Comparison of ENCODE assay signal across 33 cellular contexts in genomic region chr5:161149078-161149477, GRCh38.
"Had no signal": no experiment of that assay in that cellular context is flagged by ENCODE, and none has a peak within 500 bp of the region (broad histone marks: within the 10 kb centered on the region; RNA-seq: fewer than 3 reads in every experiment).

No MANE protein-coding gene starts in this region.

- H3K27me3 ChIP-seq: adrenal gland, body of pancreas, brain microvascular endothelial cell, breast epithelium had no signal

- H3K4me3 ChIP-seq: adrenal gland, body of pancreas, breast epithelium had no signal

- H3K36me3 ChIP-seq: adrenal gland, brain microvascular endothelial cell, breast epithelium had no signal

- H3K9me3 ChIP-seq: body of pancreas had no signal

- H3K27ac ChIP-seq: adrenal gland, body of pancreas, brain microvascular endothelial cell, breast epithelium, VCaP had no signal

- ATAC-seq: activated CD8-positive, alpha-beta T cell treated with anti-CD3 and anti-CD28 coated beads for 36 hours; activated naive CD4-positive, alpha-beta T cell treated with anti-CD3 and anti-CD28 coated beads, Interleukin-2, amount 50 U/mL, for 72 hours; activated T-cell treated with anti-CD3 and anti-CD28 coated beads, Interleukin-2, amount 50 U/mL, for 4 hours; activated T-cell treated with anti-CD3 and anti-CD28 coated beads, Interleukin-2, amount 50 U/mL, for 72 hours; activated T-helper 17 cell treated with anti-CD3 and anti-CD28 coated beads, Interleukin-2, amount 50 U/mL, for 72 hours; body of pancreas; T-helper 17 cell had no signal

- H3K4me1 ChIP-seq: adrenal gland, body of pancreas, breast epithelium had no signal

- DNase-seq: activated B cell treated with CpG ODN at 0.5 μM for 24 hours; activated CD4-positive, alpha-beta memory T cell treated with anti-CD3 and anti-CD28 coated beads for 36 hours; activated CD4-positive, alpha-beta T cell treated with anti-CD3 and anti-CD28 coated beads for 4 hours; activated CD4-positive, alpha-beta T cell treated with anti-CD3 and anti-CD28 coated beads, Interleukin-2, amount 10 ng/mL, durations not matched to agents 24 days and 14 days; activated CD4-positive, alpha-beta T cell treated with anti-CD3 and anti-CD28 coated beads, Interleukin-2, amount 50 U/mL, for 1 hour; activated CD4-positive, alpha-beta T cell treated with anti-CD3 and anti-CD28 coated beads, Interleukin-2, amount 50 U/mL, for 4 hours; activated CD4-positive, CD25-positive, alpha-beta regulatory T cell treated with anti-CD3 and anti-CD28 coated beads, Interleukin-2, amount 50 U/mL, for 72 hours; activated CD8-positive, alpha-beta memory T cell treated with anti-CD3 and anti-CD28 coated beads, Interleukin-2, amount 50 U/mL, for 4 hours; activated CD8-positive, alpha-beta T cell treated with anti-CD3 and anti-CD28 coated beads for 36 hours; activated effector memory CD4-positive, alpha-beta T cell treated with anti-CD3 and anti-CD28 coated beads, Interleukin-2, amount 50 U/mL, for 16 hours; activated gamma-delta T cell treated with Interleukin-2 at 50 U/mL for 16 hours; activated naive CD4-positive, alpha-beta T cell; activated naive CD4-positive, alpha-beta T cell treated with anti-CD3 and anti-CD28 coated beads for 36 hours; activated naive CD4-positive, alpha-beta T cell treated with anti-CD3 and anti-CD28 coated beads, Interleukin-2, amount 50 U/mL, for 16 hours; activated naive CD8-positive, alpha-beta T cell treated with anti-CD3 and anti-CD28 coated beads for 36 hours; activated T-cell treated with anti-CD3 and anti-CD28 coated beads for 4 hours; activated T-cell treated with anti-CD3 and anti-CD28 coated beads, Interleukin-2, amount 50 U/mL, for 1 hour; activated T-cell treated with anti-CD3 and anti-CD28 coated beads, Interleukin-2, amount 50 U/mL, for 4 hours; activated T-cell treated with anti-CD3 and anti-CD28 coated beads, Interleukin-2, amount 50 U/mL, for 72 hours; adrenal gland; amniotic stem cell; aorta; body of pancreas; brain microvascular endothelial cell; central memory CD4-positive, alpha-beta T cell; T-helper 17 cell had no signal

- FAIRE-seq: astrocyte, colon, TTC549 had no signal
